In genomic region chr16:49585143-49585542, GRCh38 we compare ENCODE assay signal across 35 cellular contexts.
"Had no signal": no experiment of that assay in that cellular context is flagged by ENCODE, and none has a peak within 500 bp of the region (broad histone marks: within the 10 kb centered on the region; RNA-seq: fewer than 3 reads in every experiment).

No MANE protein-coding gene starts in this region.

- H3K27ac Mint-ChIP-seq: activated CD4-positive, alpha-beta memory T cell treated with anti-CD3 and anti-CD28 coated beads, Interleukin-2, amount 10 ng/mL, durations not matched to agents 7 days and 5 days; activated CD4-positive, alpha-beta T cell treated with anti-CD3 and anti-CD28 coated beads for 36 hours; activated CD4-positive, alpha-beta T cell treated with anti-CD3 and anti-CD28 coated beads, Interleukin-2, amount 10 ng/mL, durations not matched to agents 7 days and 5 days; activated CD8-positive, alpha-beta memory T cell treated with anti-CD3 and anti-CD28 coated beads, Interleukin-2, amount 10 ng/mL, durations not matched to agents 7 days and 5 days; activated CD8-positive, alpha-beta T cell treated with anti-CD3 and anti-CD28 coated beads, Interleukin-2, amount 10 ng/mL, durations not matched to agents 7 days and 5 days; activated naive CD4-positive, alpha-beta T cell treated with anti-CD3 and anti-CD28 coated beads, Interleukin-2, amount 10 ng/mL, durations not matched to agents 7 days and 5 days; activated naive CD4-positive, alpha-beta T cell treated with anti-CD3 and anti-CD28 coated beads, Interleukin-2, amount 50 U/mL, for 24 hours; activated naive CD8-positive, alpha-beta T cell; activated naive CD8-positive, alpha-beta T cell treated with anti-CD3 and anti-CD28 coated beads, Interleukin-2, amount 10 ng/mL, durations not matched to agents 7 days and 5 days; activated naive CD8-positive, alpha-beta T cell treated with anti-CD3 and anti-CD28 coated beads, Interleukin-2, amount 50 U/mL, for 24 hours; activated T-cell treated with anti-CD3 and anti-CD28 coated beads, Interleukin-2, amount 50 U/mL, for 24 hours; activated T-helper 2 cell treated with anti-CD3 and anti-CD28 coated beads, Interferon-gamma antibody, Interleukin-2, Interleukin-4, amounts not matched to agents 10 μg/mL and 5 μg/mL and 100 μg/mL, durations not matched to agents 14 hours and 24 hours and 36 hours; T-helper 1 cell treated with Interleukin-12 subunit alpha and Interleukin-12 subunit beta and Interleukin-4 antibody, amounts not matched to agents 30 μg/mL and 1 μg/mL, for 36 hours; T-helper 2 cell treated with Interferon-gamma antibody and Interleukin-4, amounts not matched to agents 5 μg/mL and 100 μg/mL, for 36 hours had no signal

- H3K4me3 Mint-ChIP-seq: activated CD4-positive, alpha-beta memory T cell treated with anti-CD3 and anti-CD28 coated beads, Interleukin-2, amount 10 ng/mL, durations not matched to agents 7 days and 5 days; activated CD4-positive, alpha-beta T cell treated with anti-CD3 and anti-CD28 coated beads for 36 hours; activated CD4-positive, alpha-beta T cell treated with anti-CD3 and anti-CD28 coated beads, Interleukin-2, amount 10 ng/mL, durations not matched to agents 7 days and 5 days; activated CD8-positive, alpha-beta memory T cell treated with anti-CD3 and anti-CD28 coated beads, Interleukin-2, amount 10 ng/mL, durations not matched to agents 7 days and 5 days; activated CD8-positive, alpha-beta T cell treated with anti-CD3 and anti-CD28 coated beads, Interleukin-2, amount 10 ng/mL, durations not matched to agents 7 days and 5 days; activated naive CD4-positive, alpha-beta T cell treated with anti-CD3 and anti-CD28 coated beads, Interleukin-2, amount 10 ng/mL, durations not matched to agents 7 days and 5 days; activated naive CD4-positive, alpha-beta T cell treated with anti-CD3 and anti-CD28 coated beads, Interleukin-2, amount 50 U/mL, for 24 hours; activated naive CD8-positive, alpha-beta T cell; activated naive CD8-positive, alpha-beta T cell treated with anti-CD3 and anti-CD28 coated beads, Interleukin-2, amount 10 ng/mL, durations not matched to agents 7 days and 5 days; activated naive CD8-positive, alpha-beta T cell treated with anti-CD3 and anti-CD28 coated beads, Interleukin-2, amount 50 U/mL, for 24 hours; activated T-cell treated with anti-CD3 and anti-CD28 coated beads, Interleukin-2, amount 50 U/mL, for 24 hours; brain; T-helper 1 cell treated with Interleukin-12 subunit alpha and Interleukin-12 subunit beta and Interleukin-4 antibody, amounts not matched to agents 30 μg/mL and 1 μg/mL, for 36 hours; T-helper 2 cell treated with Interferon-gamma antibody and Interleukin-4, amounts not matched to agents 5 μg/mL and 100 μg/mL, for 36 hours had no signal

- H3K4me1 Mint-ChIP-seq: activated CD4-positive, alpha-beta memory T cell treated with anti-CD3 and anti-CD28 coated beads, Interleukin-2, amount 10 ng/mL, durations not matched to agents 7 days and 5 days; activated CD4-positive, alpha-beta T cell treated with anti-CD3 and anti-CD28 coated beads for 36 hours; activated CD4-positive, alpha-beta T cell treated with anti-CD3 and anti-CD28 coated beads, Interleukin-2, amount 10 ng/mL, durations not matched to agents 7 days and 5 days; activated CD8-positive, alpha-beta memory T cell treated with anti-CD3 and anti-CD28 coated beads, Interleukin-2, amount 10 ng/mL, durations not matched to agents 7 days and 5 days; activated naive CD4-positive, alpha-beta T cell treated with anti-CD3 and anti-CD28 coated beads, Interleukin-2, amount 10 ng/mL, durations not matched to agents 7 days and 5 days; activated naive CD4-positive, alpha-beta T cell treated with anti-CD3 and anti-CD28 coated beads, Interleukin-2, amount 50 U/mL, for 24 hours; activated naive CD8-positive, alpha-beta T cell treated with anti-CD3 and anti-CD28 coated beads, Interleukin-2, amount 10 ng/mL, durations not matched to agents 7 days and 5 days; activated naive CD8-positive, alpha-beta T cell treated with anti-CD3 and anti-CD28 coated beads, Interleukin-2, amount 50 U/mL, for 24 hours had no signal

- H3K36me3 Mint-ChIP-seq: activated CD8-positive, alpha-beta memory T cell treated with anti-CD3 and anti-CD28 coated beads, Interleukin-2, amount 10 ng/mL, durations not matched to agents 7 days and 5 days; activated naive CD4-positive, alpha-beta T cell treated with anti-CD3 and anti-CD28 coated beads, Interleukin-2, amount 10 ng/mL, durations not matched to agents 7 days and 5 days; activated naive CD4-positive, alpha-beta T cell treated with anti-CD3 and anti-CD28 coated beads, Interleukin-2, amount 50 U/mL, for 24 hours; activated naive CD8-positive, alpha-beta T cell; activated naive CD8-positive, alpha-beta T cell treated with anti-CD3 and anti-CD28 coated beads, Interleukin-2, amount 10 ng/mL, durations not matched to agents 7 days and 5 days had no signal

- H3K27me3 ChIP-seq: ascending aorta, cardiac muscle cell had no signal

- H3K27me3 Mint-ChIP-seq: activated CD4-positive, alpha-beta memory T cell treated with anti-CD3 and anti-CD28 coated beads, Interleukin-2, amount 10 ng/mL, durations not matched to agents 7 days and 5 days; activated CD4-positive, alpha-beta T cell treated with anti-CD3 and anti-CD28 coated beads for 36 hours; activated naive CD4-positive, alpha-beta T cell treated with anti-CD3 and anti-CD28 coated beads, Interleukin-2, amount 50 U/mL, for 24 hours; activated naive CD8-positive, alpha-beta T cell; activated naive CD8-positive, alpha-beta T cell treated with anti-CD3 and anti-CD28 coated beads, Interleukin-2, amount 50 U/mL, for 24 hours; activated T-cell treated with anti-CD3 and anti-CD28 coated beads, Interleukin-2, amount 50 U/mL, for 24 hours had no signal

- H3K36me3 ChIP-seq: ascending aorta, cardiac muscle cell had no signal

- DNase-seq: activated CD4-positive, alpha-beta memory T cell treated with anti-CD3 and anti-CD28 coated beads, Interleukin-2, amount 10 ng/mL, durations not matched to agents 7 days and 5 days; activated CD4-positive, alpha-beta T cell treated with anti-CD3 and anti-CD28 coated beads for 1 hour; activated CD4-positive, alpha-beta T cell treated with anti-CD3 and anti-CD28 coated beads for 36 hours; activated CD4-positive, alpha-beta T cell treated with anti-CD3 and anti-CD28 coated beads for 48 hours; activated CD4-positive, alpha-beta T cell treated with anti-CD3 and anti-CD28 coated beads, Interleukin-2, amount 10 ng/mL, durations not matched to agents 7 days and 5 days; activated CD4-positive, alpha-beta T cell treated with anti-CD3 and anti-CD28 coated beads, Interleukin-2, amount 50 U/mL, for 48 hours; activated CD4-positive, CD25-positive, alpha-beta regulatory T cell; activated CD8-positive, alpha-beta memory T cell treated with anti-CD3 and anti-CD28 coated beads for 24 hours; activated CD8-positive, alpha-beta memory T cell treated with anti-CD3 and anti-CD28 coated beads, Interleukin-2, amount 10 ng/mL, durations not matched to agents 7 days and 5 days; activated CD8-positive, alpha-beta memory T cell treated with anti-CD3 and anti-CD28 coated beads, Interleukin-2, amount 50 U/mL, for 48 hours; activated CD8-positive, alpha-beta T cell treated with anti-CD3 and anti-CD28 coated beads, Interleukin-2, amount 10 ng/mL, durations not matched to agents 7 days and 5 days; activated effector memory CD4-positive, alpha-beta T cell treated with Interleukin-2 at 50 U/mL for 16 hours; activated gamma-delta T cell; activated naive CD4-positive, alpha-beta T cell treated with anti-CD3 and anti-CD28 coated beads, Interleukin-2, amount 10 ng/mL, durations not matched to agents 7 days and 5 days; activated naive CD4-positive, alpha-beta T cell treated with Interleukin-2 at 50 U/mL for 16 hours; activated naive CD8-positive, alpha-beta T cell treated with anti-CD3 and anti-CD28 coated beads, Interleukin-2, amount 10 ng/mL, durations not matched to agents 7 days and 5 days; activated naive CD8-positive, alpha-beta T cell treated with anti-CD3 and anti-CD28 coated beads, Interleukin-2, amount 50 U/mL, for 24 hours; activated T-cell treated with anti-CD3 and anti-CD28 coated beads, Interleukin-2, amount 50 U/mL, for 24 hours; activated T-cell treated with anti-CD3 and anti-CD28 coated beads, Interleukin-2, amount 50 U/mL, for 48 hours; amygdala; anterior cingulate cortex; central memory CD4-positive, alpha-beta T cell; T-helper 1 cell; T-helper 2 cell; T-helper 9 cell had no signal

- H3K27ac ChIP-seq: ascending aorta, cardiac muscle cell, VCaP had no signal

- H3K9me3 Mint-ChIP-seq: activated CD4-positive, alpha-beta memory T cell treated with anti-CD3 and anti-CD28 coated beads, Interleukin-2, amount 10 ng/mL, durations not matched to agents 7 days and 5 days; activated CD4-positive, alpha-beta T cell treated with anti-CD3 and anti-CD28 coated beads, Interleukin-2, amount 10 ng/mL, durations not matched to agents 7 days and 5 days; activated naive CD4-positive, alpha-beta T cell treated with anti-CD3 and anti-CD28 coated beads, Interleukin-2, amount 10 ng/mL, durations not matched to agents 7 days and 5 days; activated naive CD4-positive, alpha-beta T cell treated with anti-CD3 and anti-CD28 coated beads, Interleukin-2, amount 50 U/mL, for 24 hours; activated naive CD8-positive, alpha-beta T cell treated with anti-CD3 and anti-CD28 coated beads, Interleukin-2, amount 10 ng/mL, durations not matched to agents 7 days and 5 days; activated naive CD8-positive, alpha-beta T cell treated with anti-CD3 and anti-CD28 coated beads, Interleukin-2, amount 50 U/mL, for 24 hours; activated T-cell treated with anti-CD3 and anti-CD28 coated beads, Interleukin-2, amount 50 U/mL, for 24 hours; activated T-helper 2 cell treated with anti-CD3 and anti-CD28 coated beads, Interferon-gamma antibody, Interleukin-2, Interleukin-4, amounts not matched to agents 10 μg/mL and 5 μg/mL and 100 μg/mL, durations not matched to agents 14 hours and 24 hours and 36 hours; T-helper 1 cell treated with Interleukin-12 subunit alpha and Interleukin-12 subunit beta and Interleukin-4 antibody, amounts not matched to agents 30 μg/mL and 1 μg/mL, for 36 hours; T-helper 2 cell treated with Interferon-gamma antibody and Interleukin-4, amounts not matched to agents 5 μg/mL and 100 μg/mL, for 36 hours had no signal

- H3K4me3 ChIP-seq: ascending aorta, cardiac muscle cell had no signal

- H3K9me3 ChIP-seq: ascending aorta had no signal

- ATAC-seq: activated CD4-positive, alpha-beta T cell treated with anti-CD3 and anti-CD28 coated beads for 36 hours; activated CD4-positive, CD25-positive, alpha-beta regulatory T cell treated with anti-CD3 and anti-CD28 coated beads, Interleukin-2, amount 50 U/mL, for 24 hours; activated CD8-positive, alpha-beta memory T cell treated with anti-CD3 and anti-CD28 coated beads, Interleukin-2, amount 10 ng/mL, durations not matched to agents 7 days and 5 days; activated CD8-positive, alpha-beta T cell treated with anti-CD3 and anti-CD28 coated beads, Interleukin-2, amount 10 ng/mL, durations not matched to agents 7 days and 5 days; activated naive CD8-positive, alpha-beta T cell treated with anti-CD3 and anti-CD28 coated beads, Interleukin-2, amount 50 U/mL, for 24 hours had no signal
